32 cellular contexts compared by ENCODE assay signal in the genomic region with DNA sequence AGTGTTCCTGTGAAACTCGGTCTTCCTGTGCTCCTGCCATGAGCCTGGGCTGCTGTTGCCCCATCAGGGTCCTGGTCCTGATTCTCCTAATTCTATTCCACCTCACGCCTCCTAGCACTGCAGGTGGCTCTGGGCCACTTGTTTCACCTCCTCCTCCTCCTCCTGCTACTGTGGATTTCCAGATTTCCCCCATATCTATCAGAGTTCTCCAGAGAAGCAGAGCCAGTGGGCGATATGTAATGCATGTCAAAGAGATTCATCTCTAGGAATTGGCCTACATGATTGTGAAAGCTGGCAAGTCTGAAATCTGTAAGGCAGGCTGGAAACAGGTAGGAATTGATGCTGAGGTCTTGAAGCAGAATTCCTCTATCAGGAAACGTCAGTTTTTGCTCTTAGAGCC. TPM values are rescaled to one million over a fixed set of nuclear protein-coding genes. Genes with fewer than 3 reads are reported as not detected.
"Had no signal": no experiment of that assay in that cellular context is flagged by ENCODE, and none has a peak within 500 bp of the region (broad histone marks: within the 10 kb centered on the region; RNA-seq: fewer than 3 reads in every experiment).

No MANE protein-coding gene starts in this region.

- H3K27me3 ChIP-seq: ascending aorta, cardiac muscle cell had no signal

- H3K36me3 ChIP-seq: ascending aorta, cardiac muscle cell had no signal

- H3K4me3 ChIP-seq: ascending aorta, cardiac muscle cell had no signal

- DNase-seq: activated B cell treated with CpG ODN at 0.5 μM for 24 hours; activated CD4-positive, alpha-beta memory T cell treated with anti-CD3 and anti-CD28 coated beads for 36 hours; activated CD4-positive, alpha-beta T cell treated with anti-CD3 and anti-CD28 coated beads for 4 hours; activated CD4-positive, alpha-beta T cell treated with anti-CD3 and anti-CD28 coated beads, Interleukin-2, amount 10 ng/mL, durations not matched to agents 24 days and 14 days; activated CD4-positive, alpha-beta T cell treated with anti-CD3 and anti-CD28 coated beads, Interleukin-2, amount 50 U/mL, for 1 hour; activated CD4-positive, alpha-beta T cell treated with anti-CD3 and anti-CD28 coated beads, Interleukin-2, amount 50 U/mL, for 4 hours; activated CD4-positive, CD25-positive, alpha-beta regulatory T cell treated with anti-CD3 and anti-CD28 coated beads, Interleukin-2, amount 50 U/mL, for 72 hours; activated CD8-positive, alpha-beta memory T cell treated with anti-CD3 and anti-CD28 coated beads, Interleukin-2, amount 10 ng/mL, durations not matched to agents 7 days and 5 days; activated CD8-positive, alpha-beta memory T cell treated with anti-CD3 and anti-CD28 coated beads, Interleukin-2, amount 50 U/mL, for 48 hours; activated CD8-positive, alpha-beta T cell treated with anti-CD3 and anti-CD28 coated beads for 36 hours; activated gamma-delta T cell; activated naive CD4-positive, alpha-beta T cell treated with anti-CD3 and anti-CD28 coated beads, Interleukin-2, amount 10 ng/mL, durations not matched to agents 7 days and 5 days; activated naive CD4-positive, alpha-beta T cell treated with Interleukin-2 at 50 U/mL for 16 hours; activated naive CD8-positive, alpha-beta T cell treated with anti-CD3 and anti-CD28 coated beads, Interleukin-2, amount 10 ng/mL, durations not matched to agents 7 days and 5 days; activated naive CD8-positive, alpha-beta T cell treated with anti-CD3 and anti-CD28 coated beads, Interleukin-2, amount 50 U/mL, for 24 hours; activated T-cell treated with anti-CD3 and anti-CD28 coated beads, Interleukin-2, amount 50 U/mL, for 24 hours; activated T-cell treated with anti-CD3 and anti-CD28 coated beads, Interleukin-2, amount 50 U/mL, for 48 hours; amygdala; anterior cingulate cortex; cerebellar nuclear complex; T-helper 1 cell; T-helper 2 cell; T-helper 9 cell had no signal

- H3K9me3 ChIP-seq: ascending aorta had no signal

- H3K27me3 Mint-ChIP-seq: activated CD4-positive, alpha-beta memory T cell treated with anti-CD3 and anti-CD28 coated beads for 36 hours; activated CD8-positive, alpha-beta memory T cell treated with anti-CD3 and anti-CD28 coated beads, Interleukin-2, amount 10 ng/mL, durations not matched to agents 7 days and 5 days; activated naive CD8-positive, alpha-beta T cell; activated T-cell treated with anti-CD3 and anti-CD28 coated beads, Interleukin-2, amount 50 U/mL, for 24 hours; central memory CD8-positive, alpha-beta T cell had no signal

- H3K36me3 Mint-ChIP-seq: activated CD4-positive, alpha-beta memory T cell treated with anti-CD3 and anti-CD28 coated beads for 36 hours; activated naive CD4-positive, alpha-beta T cell treated with anti-CD3 and anti-CD28 coated beads, Interleukin-2, amount 10 ng/mL, durations not matched to agents 7 days and 5 days; activated naive CD8-positive, alpha-beta T cell; brain had no signal

- H3K27ac Mint-ChIP-seq: activated B cell treated with CpG ODN at 0.5 μM for 24 hours; activated CD4-positive, alpha-beta memory T cell treated with anti-CD3 and anti-CD28 coated beads for 36 hours; activated CD4-positive, alpha-beta T cell treated with anti-CD3 and anti-CD28 coated beads, Interleukin-2, amount 10 ng/mL, durations not matched to agents 24 days and 14 days; activated CD8-positive, alpha-beta memory T cell treated with anti-CD3 and anti-CD28 coated beads, Interleukin-2, amount 10 ng/mL, durations not matched to agents 7 days and 5 days; activated naive CD4-positive, alpha-beta T cell treated with anti-CD3 and anti-CD28 coated beads, Interleukin-2, amount 10 ng/mL, durations not matched to agents 7 days and 5 days; activated naive CD8-positive, alpha-beta T cell; activated naive CD8-positive, alpha-beta T cell treated with anti-CD3 and anti-CD28 coated beads, Interleukin-2, amount 50 U/mL, for 24 hours; activated T-cell treated with anti-CD3 and anti-CD28 coated beads, Interleukin-2, amount 50 U/mL, for 24 hours; brain; T-helper 1 cell treated with Interleukin-12 subunit alpha and Interleukin-12 subunit beta and Interleukin-4 antibody, amounts not matched to agents 30 μg/mL and 1 μg/mL, for 36 hours; T-helper 2 cell treated with Interferon-gamma antibody and Interleukin-4, amounts not matched to agents 5 μg/mL and 100 μg/mL, for 36 hours had no signal

- H3K27ac ChIP-seq: ascending aorta, cardiac muscle cell, VCaP had no signal

- H3K9me3 Mint-ChIP-seq: activated B cell treated with CpG ODN at 0.5 μM for 24 hours; activated CD4-positive, alpha-beta memory T cell treated with anti-CD3 and anti-CD28 coated beads for 36 hours; activated CD4-positive, alpha-beta T cell treated with anti-CD3 and anti-CD28 coated beads, Interleukin-2, amount 10 ng/mL, durations not matched to agents 24 days and 14 days; activated CD8-positive, alpha-beta T cell treated with anti-CD3 and anti-CD28 coated beads for 36 hours; activated naive CD4-positive, alpha-beta T cell treated with anti-CD3 and anti-CD28 coated beads, Interleukin-2, amount 10 ng/mL, durations not matched to agents 7 days and 5 days; activated T-cell treated with anti-CD3 and anti-CD28 coated beads, Interleukin-2, amount 50 U/mL, for 24 hours; central memory CD8-positive, alpha-beta T cell; T-helper 1 cell treated with Interleukin-12 subunit alpha and Interleukin-12 subunit beta and Interleukin-4 antibody, amounts not matched to agents 30 μg/mL and 1 μg/mL, for 36 hours; T-helper 2 cell treated with Interferon-gamma antibody and Interleukin-4, amounts not matched to agents 5 μg/mL and 100 μg/mL, for 36 hours had no signal

- H3K4me3 Mint-ChIP-seq: activated B cell treated with CpG ODN at 0.5 μM for 24 hours; activated CD4-positive, alpha-beta memory T cell treated with anti-CD3 and anti-CD28 coated beads for 36 hours; activated CD4-positive, alpha-beta T cell treated with anti-CD3 and anti-CD28 coated beads, Interleukin-2, amount 10 ng/mL, durations not matched to agents 24 days and 14 days; activated CD8-positive, alpha-beta memory T cell treated with anti-CD3 and anti-CD28 coated beads, Interleukin-2, amount 10 ng/mL, durations not matched to agents 7 days and 5 days; activated CD8-positive, alpha-beta T cell treated with anti-CD3 and anti-CD28 coated beads for 36 hours; activated naive CD4-positive, alpha-beta T cell treated with anti-CD3 and anti-CD28 coated beads, Interleukin-2, amount 10 ng/mL, durations not matched to agents 7 days and 5 days; activated naive CD8-positive, alpha-beta T cell; activated naive CD8-positive, alpha-beta T cell treated with anti-CD3 and anti-CD28 coated beads, Interleukin-2, amount 10 ng/mL, durations not matched to agents 7 days and 5 days; activated naive CD8-positive, alpha-beta T cell treated with anti-CD3 and anti-CD28 coated beads, Interleukin-2, amount 50 U/mL, for 24 hours; activated T-cell treated with anti-CD3 and anti-CD28 coated beads, Interleukin-2, amount 50 U/mL, for 24 hours; brain; central memory CD8-positive, alpha-beta T cell; T-helper 1 cell treated with Interleukin-12 subunit alpha and Interleukin-12 subunit beta and Interleukin-4 antibody, amounts not matched to agents 30 μg/mL and 1 μg/mL, for 36 hours; T-helper 2 cell treated with Interferon-gamma antibody and Interleukin-4, amounts not matched to agents 5 μg/mL and 100 μg/mL, for 36 hours had no signal

- H3K4me1 Mint-ChIP-seq: activated B cell treated with CpG ODN at 0.5 μM for 24 hours, brain had no signal

- H3K4me1 ChIP-seq: ascending aorta had no signal

- ATAC-seq: activated CD8-positive, alpha-beta memory T cell treated with anti-CD3 and anti-CD28 coated beads, Interleukin-2, amount 10 ng/mL, durations not matched to agents 7 days and 5 days; activated CD8-positive, alpha-beta T cell treated with anti-CD3 and anti-CD28 coated beads for 36 hours; activated naive CD8-positive, alpha-beta T cell treated with anti-CD3 and anti-CD28 coated beads, Interleukin-2, amount 50 U/mL, for 24 hours had no signal

RNA-seq across cellular contexts. Expression of gene CHRNA1, which starts 45.3 kb away (rescaled TPM):
- total RNA-seq: activated B cell treated with CpG ODN at 0.5 μM for 24 hours; activated CD4-positive, alpha-beta memory T cell treated with anti-CD3 and anti-CD28 coated beads for 36 hours; activated CD4-positive, alpha-beta T cell treated with anti-CD3 and anti-CD28 coated beads, Interleukin-2, amount 10 ng/mL, durations not matched to agents 24 days and 14 days; activated CD8-positive, alpha-beta memory T cell treated with anti-CD3 and anti-CD28 coated beads, Interleukin-2, amount 10 ng/mL, durations not matched to agents 7 days and 5 days; activated CD8-positive, alpha-beta T cell treated with anti-CD3 and anti-CD28 coated beads for 36 hours; activated naive CD8-positive, alpha-beta T cell treated with anti-CD3 and anti-CD28 coated beads, Interleukin-2, amount 10 ng/mL, durations not matched to agents 7 days and 5 days; ascending aorta; bronchial epithelial cell had no signal
- polyA plus RNA-seq: cardiac muscle cell had no signal
